In the genomic region with DNA sequence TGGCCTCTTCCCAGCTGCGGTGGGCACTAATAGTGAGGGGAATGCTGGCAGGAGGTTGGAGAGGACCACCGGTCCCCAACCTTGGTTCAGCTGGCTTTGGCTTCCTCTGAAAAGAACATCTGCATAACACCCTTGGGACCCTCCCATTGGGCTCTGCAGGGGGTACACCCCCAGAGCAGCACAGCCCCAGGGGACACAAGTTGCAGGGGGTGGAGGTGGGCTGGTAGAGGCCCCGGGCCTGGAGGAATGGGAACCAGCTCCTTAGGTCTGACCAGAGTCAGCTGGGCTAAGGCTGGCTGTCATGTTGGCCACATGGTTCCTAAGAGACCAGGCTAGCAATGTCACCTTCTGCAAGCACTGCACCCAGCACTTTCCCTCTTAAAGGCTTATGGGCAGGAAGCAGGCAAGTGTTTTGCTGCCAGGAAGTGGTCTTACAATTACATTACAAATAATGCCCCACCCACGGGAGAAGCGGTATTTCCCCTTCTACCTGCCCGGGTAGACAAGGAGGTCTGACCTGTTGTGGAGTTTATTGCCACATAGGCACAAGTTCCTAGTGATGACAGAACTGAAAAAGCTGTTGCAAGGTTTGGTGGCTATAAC, we compare ENCODE assay signal across 9 cellular contexts. TPM values are rescaled to one million over a fixed set of nuclear protein-coding genes. Genes with fewer than 3 reads are reported as not detected.
DNase-seq lines count a peak whose midpoint lies in the region; TF ChIP-seq lines count a peak whose summit lies in the region.
"Had no signal": no experiment of that assay in that cellular context is flagged by ENCODE, and none has a peak within 500 bp of the region (broad histone marks: within the 10 kb centered on the region; RNA-seq: fewer than 3 reads in every experiment).

No MANE protein-coding gene starts in this region.

- H3K36me3 Mint-ChIP-seq in Caco-2 (ENCODE audit: insufficient read depth, unreplicated experiment), result peaks cover 10% of the 10 kb centered on the region
- H3K36me3 Mint-ChIP-seq: memory B cell had no signal

- H3K4me3 ChIP-seq in Caco-2 (ENCODE audit: low read depth, low read length), result no peak overlapping the region

- POLR2A ChIA-PET in Caco-2 (lab: Charles Lee), result no interaction called here

- H3K9me3 Mint-ChIP-seq in Caco-2 (ENCODE audit: unreplicated experiment), result no peaks in the 10 kb centered on the region
- H3K9me3 Mint-ChIP-seq: memory B cell had no signal

- H3K36me3 ChIP-seq in Caco-2 (ENCODE audit: control insufficient read depth, insufficient read depth, low read length), result no peaks in the 10 kb centered on the region

- peaks cover 10% of the 10 kb centered on the region for H3K4me1 Mint-ChIP-seq in Caco-2 (ENCODE audit: low read depth, unreplicated experiment)
- H3K4me1 Mint-ChIP-seq: memory B cell had no signal

- peak; percentile 56 for DNase-seq in activated CD4-positive, alpha-beta T cell treated with anti-CD3 and anti-CD28 coated beads for 48 hours
- DNase-seq in activated CD4-positive, alpha-beta T cell treated with anti-CD3 and anti-CD28 coated beads, Interleukin-2, amount 50 U/mL, for 4 hours, result no peak
- DNase-seq in NCI-H2029 treated with DMSO at 0.1 percent for 48 hours (lab: John Stamatoyannopoulos, UW) (peak; percentile 39), Caco-2 (no peak), SKM-1 treated with dmso at 0.1 percent for 144 hours (lab: John Stamatoyannopoulos, UW; ENCODE audit: unreplicated experiment) (no peak), iPS-NIHi11 (ENCODE audit: low spot score) (no peak)
- peak; percentile 47 for DNase-seq in central memory CD4-positive, alpha-beta T cell
- peak; percentile 55 for DNase-seq in stimulated activated CD8-positive, alpha-beta memory T cell treated with anti-CD3 and anti-CD28 coated beads, Interleukin-4, amount 100 ng/mL, for 48 hours

- peaks cover 21% of the 10 kb centered on the region for H3K4me1 ChIP-seq in Caco-2

- no TSS peak for BruUV-seq in Caco-2 (replicated peaks; lab: Mats Ljungman, UMichigan)

- no peaks in the 10 kb centered on the region for H3K27me3 Mint-ChIP-seq in Caco-2 (ENCODE audit: insufficient read depth, unreplicated experiment)

- no peak overlapping the region for H3K27ac Mint-ChIP-seq in Caco-2 (ENCODE audit: unreplicated experiment)
- H3K27ac Mint-ChIP-seq: memory B cell had no signal

- intact Hi-C loops in Caco-2 (cut with micrococcal nuclease; ENCODE audit: unreplicated experiment), result no loop called here

- H3K4me3 Mint-ChIP-seq in Caco-2 (ENCODE audit: unreplicated experiment), result no peak overlapping the region
- H3K4me3 Mint-ChIP-seq: memory B cell had no signal

- no peaks in the 10 kb centered on the region for H3K9me3 ChIP-seq in Caco-2

- CTCF ChIA-PET in Caco-2 (lab: Charles Lee), result no interaction called here

- H3K27me3 ChIP-seq in Caco-2 (replicated peaks; ENCODE audit: control insufficient read depth, insufficient read depth, low read length), result no peaks in the 10 kb centered on the region

- TF ChIP-seq CTCF in Caco-2 (IDR thresholded peaks at IDR 0.05; ENCODE audit: insufficient read depth in 1 of 2, low read depth in 1 of 2, low read length in 1 of 2, severe bottlenecking in 1 of 2, unreplicated experiment in 1 of 2), result no peak

RNA-seq across cellular contexts. Expression of a gene that starts 18.1 kb away (rescaled TPM):
- total RNA-seq in Caco-2 (2022), result 2.5 and 3.0 TPM in 2 replicates

Comparison
In these comparisons a context has a peak if more than half of its experiments do, and no peak if none do; other contexts are left out.
1. DNase-seq: peak in activated CD4-positive, alpha-beta T cell treated with anti-CD3 and anti-CD28 coated beads for 48 hours (single experiment), NCI-H2029 treated with DMSO at 0.1 percent for 48 hours (single experiment), central memory CD4-positive, alpha-beta T cell (single experiment) and stimulated activated CD8-positive, alpha-beta memory T cell treated with anti-CD3 and anti-CD28 coated beads, Interleukin-4, amount 100 ng/mL, for 48 hours (single experiment); none in activated CD4-positive, alpha-beta T cell treated with anti-CD3 and anti-CD28 coated beads, Interleukin-2, amount 50 U/mL, for 4 hours (0 of 2), Caco-2 (0 of 2), SKM-1 treated with dmso at 0.1 percent for 144 hours (single experiment) and iPS-NIHi11 (single experiment).